In genomic region chr11:132982769-132983168, GRCh38 we compare ENCODE assay signal across 28 cellular contexts.
"Had no signal": no experiment of that assay in that cellular context is flagged by ENCODE, and none has a peak within 500 bp of the region (broad histone marks: within the 10 kb centered on the region; RNA-seq: fewer than 3 reads in every experiment).

No MANE protein-coding gene starts in this region.

- H3K27ac Mint-ChIP-seq: activated naive CD4-positive, alpha-beta T cell treated with anti-CD3 and anti-CD28 coated beads for 36 hours; activated naive CD8-positive, alpha-beta T cell treated with anti-CD3 and anti-CD28 coated beads for 36 hours; effector memory CD8-positive, alpha-beta T cell; memory B cell; naive thymus-derived CD4-positive, alpha-beta T cell; stimulated activated naive CD8-positive, alpha-beta T cell treated with anti-CD3 and anti-CD28 coated beads, Interleukin-15, Interleukin-2, amounts not matched to agents 100 ng/mL and 50 ng/mL, for 24 hours had no signal

- H3K27me3 ChIP-seq: adrenal gland, gastrocnemius medialis, pancreas, upper lobe of left lung, vagina had no signal

- ATAC-seq: effector memory CD8-positive, alpha-beta T cell; gastrocnemius medialis; naive thymus-derived CD4-positive, alpha-beta T cell; pancreas; sciatic nerve had no signal

- H3K4me3 Mint-ChIP-seq: activated naive CD4-positive, alpha-beta T cell treated with anti-CD3 and anti-CD28 coated beads for 36 hours; activated naive CD8-positive, alpha-beta T cell treated with anti-CD3 and anti-CD28 coated beads for 36 hours; effector memory CD8-positive, alpha-beta T cell; memory B cell; naive thymus-derived CD4-positive, alpha-beta T cell; stimulated activated naive CD8-positive, alpha-beta T cell treated with anti-CD3 and anti-CD28 coated beads, Interleukin-15, Interleukin-2, amounts not matched to agents 100 ng/mL and 50 ng/mL, for 24 hours had no signal

- H3K36me3 ChIP-seq: adrenal gland, gastrocnemius medialis, pancreas, prostate gland, upper lobe of left lung, vagina had no signal

- H3K4me1 Mint-ChIP-seq: activated naive CD8-positive, alpha-beta T cell treated with anti-CD3 and anti-CD28 coated beads for 36 hours; memory B cell; naive thymus-derived CD4-positive, alpha-beta T cell had no signal

- H3K36me3 Mint-ChIP-seq: activated naive CD8-positive, alpha-beta T cell treated with anti-CD3 and anti-CD28 coated beads for 36 hours; memory B cell; naive thymus-derived CD4-positive, alpha-beta T cell had no signal

- H3K27ac ChIP-seq: adrenal gland, gastrocnemius medialis, pancreas, prostate gland, skin epidermis, upper lobe of left lung, vagina had no signal

- H3K4me1 ChIP-seq: adrenal gland, gastrocnemius medialis, pancreas, prostate gland, upper lobe of left lung, vagina had no signal

- DNase-seq: activated CD4-positive, alpha-beta T cell treated with anti-CD3 and anti-CD28 coated beads for 4 hours; activated CD4-positive, alpha-beta T cell treated with anti-CD3 and anti-CD28 coated beads, Interleukin-2, amount 50 U/mL, for 4 hours; activated effector memory CD4-positive, alpha-beta T cell treated with anti-CD3 and anti-CD28 coated beads, Interleukin-2, amount 50 U/mL, for 16 hours; activated naive CD4-positive, alpha-beta T cell treated with anti-CD3 and anti-CD28 coated beads for 36 hours; activated naive CD8-positive, alpha-beta T cell treated with anti-CD3 and anti-CD28 coated beads for 36 hours; activated T-cell treated with anti-CD3 and anti-CD28 coated beads for 4 hours; adrenal gland; aorta; caudate nucleus; cortex of kidney; effector memory CD8-positive, alpha-beta T cell; erythroblast; gastrocnemius medialis; glutamatergic neuron; islet precursor cell; midbrain; naive thymus-derived CD4-positive, alpha-beta T cell; nucleus accumbens; pancreas; stimulated activated CD4-positive, alpha-beta T cell treated with anti-CD3 and anti-CD28 coated beads, Interleukin-12 subunit alpha, Interleukin-12 subunit beta, amount 100 ng/mL, for 4 hours; stimulated activated CD4-positive, alpha-beta T cell treated with anti-CD3 and anti-CD28 coated beads, Interleukin-4, amount 100 ng/mL, for 1 hour; upper lobe of left lung had no signal

- H3K27me3 Mint-ChIP-seq: effector memory CD8-positive, alpha-beta T cell; memory B cell; stimulated activated naive CD8-positive, alpha-beta T cell treated with anti-CD3 and anti-CD28 coated beads, Interleukin-15, Interleukin-2, amounts not matched to agents 100 ng/mL and 50 ng/mL, for 24 hours had no signal

- H3K9me3 ChIP-seq: adrenal gland, gastrocnemius medialis, pancreas, prostate gland, upper lobe of left lung, vagina had no signal

- H3K4me3 ChIP-seq: adrenal gland, gastrocnemius medialis, pancreas, prostate gland, skin epidermis, upper lobe of left lung, vagina had no signal

- H3K9me3 Mint-ChIP-seq: activated naive CD8-positive, alpha-beta T cell treated with anti-CD3 and anti-CD28 coated beads for 36 hours; stimulated activated naive CD8-positive, alpha-beta T cell treated with anti-CD3 and anti-CD28 coated beads, Interleukin-15, Interleukin-2, amounts not matched to agents 100 ng/mL and 50 ng/mL, for 24 hours had no signal
